8 cellular contexts compared by ENCODE assay signal in the genomic region with DNA sequence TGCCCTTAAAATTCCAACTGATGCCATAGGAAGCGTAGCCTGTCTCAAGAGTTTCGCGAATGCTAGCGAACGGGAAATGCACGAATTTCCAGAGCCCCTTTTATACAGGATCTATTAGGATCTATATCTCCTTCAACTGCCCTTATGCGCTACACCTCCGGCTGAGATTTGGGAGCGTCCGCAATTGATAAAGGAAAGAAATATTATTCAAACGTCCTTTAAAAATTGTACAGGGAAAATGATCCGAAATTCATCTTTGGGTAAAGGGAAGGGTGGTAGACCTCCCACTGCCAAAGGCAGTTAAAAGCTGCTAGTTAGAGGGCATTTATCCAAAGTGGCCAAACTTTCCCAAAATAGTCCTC. TPM values are rescaled to one million over a fixed set of nuclear protein-coding genes. Genes with fewer than 3 reads are reported as not detected.
DNase-seq lines count a peak whose midpoint lies in the region; ATAC-seq and TF ChIP-seq lines count a peak whose summit lies in the region.

No MANE protein-coding gene starts in this region.

- H3K18ac ChIP-seq in mesenchymal stem cell (ENCODE audit: low read depth in 1 of 2, low read length in 2 of 2) = no peak overlapping the region

- peak overlapping the region; percentile 96 for H3K9ac ChIP-seq in mesenchymal stem cell (ENCODE audit: low read length)

- peak overlapping the region; percentile 55 for H3K27ac Mint-ChIP-seq in activated naive CD4-positive, alpha-beta T cell treated with anti-CD3 and anti-CD28 coated beads, Interleukin-2, amount 50 U/mL, for 24 hours

- peak overlapping the region; percentile 99 for H3K4me3 Mint-ChIP-seq in activated naive CD4-positive, alpha-beta T cell treated with anti-CD3 and anti-CD28 coated beads, Interleukin-2, amount 50 U/mL, for 24 hours

- DNase-seq in activated naive CD4-positive, alpha-beta T cell (lab: John Stamatoyannopoulos, UW) = no peak
- DNase-seq in breast epithelium (ENCODE audit: low spot score in 2 of 2) (no peak), mesenchymal stem cell (peak; percentile 6), upper lobe of left lung (no peak), GM19240 (ENCODE audit: insufficient read length, low spot score) (no peak)
- DNase-seq in activated CD4-positive, alpha-beta T cell treated with anti-CD3 and anti-CD28 coated beads for 48 hours = no peak

- no peak overlapping the region for H2AFZ ChIP-seq in mesenchymal stem cell (ENCODE audit: low read depth, low read length)

- TF ChIP-seq CTCF in breast epithelium (IDR thresholded peaks at IDR 0.05) (no peak), upper lobe of left lung (IDR thresholded peaks at IDR 0.05) (no peak)

- H3K23ac ChIP-seq in mesenchymal stem cell (ENCODE audit: low read length in 2 of 2) = no peak overlapping the region

- H3K14ac ChIP-seq in mesenchymal stem cell (ENCODE audit: low read length in 2 of 2) = no peak overlapping the region

- H3K36me3 ChIP-seq in breast epithelium (no peaks in the 10 kb centered on the region), mesenchymal stem cell (ENCODE audit: control insufficient read depth in 1 of 2, insufficient read depth in 2 of 2, low read depth in 1 of 2, low read length in 2 of 2) (peaks cover 0 to 2% of the 10 kb centered on the region in 2 experiments), upper lobe of left lung (no peaks in the 10 kb centered on the region)

- no peak for TF ChIP-seq EP300 in upper lobe of left lung (IDR thresholded peaks at IDR 0.05)

- no peaks in the 10 kb centered on the region for H3K36me3 Mint-ChIP-seq in activated naive CD4-positive, alpha-beta T cell treated with anti-CD3 and anti-CD28 coated beads, Interleukin-2, amount 50 U/mL, for 24 hours

- TF ChIP-seq POLR2A in breast epithelium (IDR thresholded peaks at IDR 0.05) (no peak), upper lobe of left lung (IDR thresholded peaks at IDR 0.05) (no peak)

- H3K4me1 ChIP-seq in breast epithelium (no peaks in the 10 kb centered on the region), mesenchymal stem cell (ENCODE audit: control insufficient read depth, insufficient read depth, low read depth, low read length) (peaks cover 12% of the 10 kb centered on the region), upper lobe of left lung (peaks cover 12 to 46% (median 19%) of the 10 kb centered on the region in 4 donors)

- no peak overlapping the region for H3K4ac ChIP-seq in mesenchymal stem cell (ENCODE audit: low read depth in 1 of 2, low read length in 2 of 2)

- H2BK120ac ChIP-seq in mesenchymal stem cell (ENCODE audit: low read depth, low read length) = no peak overlapping the region

- no peak overlapping the region for H2BK5ac ChIP-seq in mesenchymal stem cell (ENCODE audit: low read depth, low read length, poor library complexity, severe bottlenecking)

- H3K27ac ChIP-seq in breast epithelium (peak overlapping the region; percentile 97 to 98), mesenchymal stem cell (ENCODE audit: low read length, poor library complexity, severe bottlenecking) (no peak overlapping the region), upper lobe of left lung (peak overlapping the region; percentile 89 to 95 (median 92))

- H3K4me2 ChIP-seq in mesenchymal stem cell (ENCODE audit: low read length, poor library complexity, severe bottlenecking) = peak overlapping the region; percentile 72

- H2AK5ac ChIP-seq in mesenchymal stem cell (ENCODE audit: low read length, severe bottlenecking) = no peak overlapping the region

- no peak overlapping the region for H4K8ac ChIP-seq in mesenchymal stem cell (ENCODE audit: low read length)

- no peaks in the 10 kb centered on the region for H3K9me3 ChIP-seq in breast epithelium
- H3K9me3 ChIP-seq in mesenchymal stem cell (ENCODE audit: control insufficient read depth, low read length) = no peaks in the 10 kb centered on the region
- H3K9me3 ChIP-seq in upper lobe of left lung = no peaks in the 10 kb centered on the region

- no peaks in the 10 kb centered on the region for H3K27me3 ChIP-seq in breast epithelium
- H3K27me3 ChIP-seq in mesenchymal stem cell (ENCODE audit: control insufficient read depth in 1 of 2, insufficient read depth in 1 of 2, low read length in 2 of 2) = peaks cover 0 to 5% of the 10 kb centered on the region in 2 experiments
- peaks cover 0 to 17% (median 0%) of the 10 kb centered on the region in 4 donors for H3K27me3 ChIP-seq in upper lobe of left lung

- ATAC-seq in upper lobe of left lung (ENCODE audit: low FRiP score in 2 of 2) (no peak), GM21737 (IDR thresholded peaks at IDR 0.05; ENCODE audit: unreplicated experiment) (no peak)

- H3K27me3 Mint-ChIP-seq in activated naive CD4-positive, alpha-beta T cell treated with anti-CD3 and anti-CD28 coated beads, Interleukin-2, amount 50 U/mL, for 24 hours = no peaks in the 10 kb centered on the region

- peaks cover 59% of the 10 kb centered on the region for H3K4me1 Mint-ChIP-seq in activated naive CD4-positive, alpha-beta T cell treated with anti-CD3 and anti-CD28 coated beads, Interleukin-2, amount 50 U/mL, for 24 hours

- H3K9me3 Mint-ChIP-seq in activated naive CD4-positive, alpha-beta T cell treated with anti-CD3 and anti-CD28 coated beads, Interleukin-2, amount 50 U/mL, for 24 hours = no peaks in the 10 kb centered on the region

- H3K4me3 ChIP-seq in breast epithelium = peak overlapping the region; percentile 88 to 96 (median 95)
- peak overlapping the region; percentile 66 to 98 for H3K4me3 ChIP-seq in mesenchymal stem cell (ENCODE audit: insufficient read depth in 1 of 2, low read depth in 1 of 2, low read length in 2 of 2)
- H3K4me3 ChIP-seq in upper lobe of left lung = peak overlapping the region; percentile 79 to 94 (median 90)

- intact Hi-C loops in breast epithelium (cut with DNase I; ENCODE audit: low total_unique reads) = no loop called here

- H2BK12ac ChIP-seq in mesenchymal stem cell (ENCODE audit: low read length in 2 of 2) = no peak overlapping the region

- no peak overlapping the region for H4K91ac ChIP-seq in mesenchymal stem cell (ENCODE audit: low read length)

- peaks cover 9% of the 10 kb centered on the region for H3K79me1 ChIP-seq in mesenchymal stem cell (replicated peaks; ENCODE audit: low read length, poor library complexity, severe bottlenecking)

- no peak overlapping the region for H2BK15ac ChIP-seq in mesenchymal stem cell (ENCODE audit: low read depth, poor library complexity, severe bottlenecking)

- 0% methylated on average over 7 of the region's 12 CpGs for WGBS in mesenchymal stem cell
- WGBS in upper lobe of left lung, 2 donors = 1 to 3% methylated on average over 12 of the region's 12 CpGs

RNA-seq across cellular contexts. Expression of gene NR3C2, which starts 0.6 kb away (rescaled TPM):
- total RNA-seq in breast epithelium = 10 to 100 TPM in 2 of 3 donors, 1 to 10 TPM in 1; 8.0 to 39.5 (median 13.8) TPM
- 0.22 TPM for polyA plus RNA-seq in mesenchymal stem cell (2013, experiment 1 of 2)
- 0.05 TPM for polyA plus RNA-seq in mesenchymal stem cell (2013, experiment 2 of 2)
- total RNA-seq in upper lobe of left lung = 10 to 100 TPM; 10.3 to 39.8 (median 23.7) TPM
